Comparison of ENCODE assay signal across 14 cellular contexts in the genomic region with DNA sequence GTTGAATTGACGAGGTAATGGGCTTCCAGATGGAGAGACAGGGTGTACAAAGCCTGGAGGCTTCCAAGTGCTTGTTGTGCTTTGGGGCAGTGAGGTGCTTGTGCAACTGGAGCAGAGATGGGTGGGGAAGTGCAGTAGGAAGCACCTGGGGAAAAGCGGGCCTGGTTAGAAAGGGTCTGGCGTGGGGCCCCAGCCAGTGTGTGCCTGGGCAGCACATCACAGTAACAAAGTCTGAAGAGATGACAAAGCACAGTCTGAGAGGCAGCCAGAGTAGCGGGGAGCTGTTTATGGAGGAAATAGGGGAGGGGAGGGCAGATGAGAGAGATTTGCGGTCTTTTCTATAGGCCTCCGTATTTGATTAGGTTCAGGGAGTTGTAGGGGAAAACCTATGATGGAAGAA. TPM values are rescaled to one million over a fixed set of nuclear protein-coding genes. Genes with fewer than 3 reads are reported as not detected.
DNase-seq lines count a peak whose midpoint lies in the region; ATAC-seq, FAIRE-seq and TF ChIP-seq lines count a peak whose summit lies in the region.
"Had no signal": no experiment of that assay in that cellular context is flagged by ENCODE, and none has a peak within 500 bp of the region (broad histone marks: within the 10 kb centered on the region; RNA-seq: fewer than 3 reads in every experiment).

No MANE protein-coding gene starts in this region.

- no peak overlapping the region for H3K27ac ChIP-seq in heart right ventricle
- H3K27ac ChIP-seq: parathyroid adenoma had no signal

- peaks cover 19% of the 10 kb centered on the region for H3K36me3 Mint-ChIP-seq in osteocyte (ENCODE audit: unreplicated experiment)

- no peaks in the 10 kb centered on the region for H3K27me3 ChIP-seq in heart right ventricle
- H3K27me3 ChIP-seq: left lung had no signal

- H3K27ac Mint-ChIP-seq in osteocyte (ENCODE audit: unreplicated experiment): peak overlapping the region; percentile 21

- DNase-seq in activated CD4-positive, alpha-beta T cell treated with anti-CD3 and anti-CD28 coated beads, Interleukin-2, amount 50 U/mL, for 1 hour: peak; percentile 4
- no peak for DNase-seq in activated CD4-positive, alpha-beta T cell treated with anti-CD3 and anti-CD28 coated beads, Interleukin-2, amount 50 U/mL, for 4 hours
- DNase-seq in UCSD-AML1 (lab: John Stamatoyannopoulos, UW; ENCODE audit: unreplicated experiment) (peak; percentile 17), osteocyte (ENCODE audit: extremely low spot score, unreplicated experiment) (no peak), NK-92 (lab: John Stamatoyannopoulos, UW; ENCODE audit: unreplicated experiment) (no peak), heart right ventricle (no peak), urothelium cell line (ENCODE audit: low spot score) (no peak)
- peak; percentile 19 for DNase-seq in central memory CD4-positive, alpha-beta T cell
- DNase-seq: DMS79 treated with DMSO at 0.1 percent for 48 hours; left lung; NCI-H226; stimulated activated CD4-positive, alpha-beta T cell treated with anti-CD3 and anti-CD28 coated beads, Interleukin-2, amount 100 ng/mL, for 48 hours had no signal

- 52 to 55% methylated on average over 6 of the region's 6 CpGs for WGBS in heart right ventricle, 2 donors

- no peaks in the 10 kb centered on the region for H3K9me3 Mint-ChIP-seq in osteocyte (ENCODE audit: unreplicated experiment)

- no peak for FAIRE-seq in urothelium cell line (lab: Jason Lieb, UNC)
- FAIRE-seq: TTC549 had no signal

- TF ChIP-seq CTCF in osteocyte (IDR thresholded peaks at IDR 0.05) (no peak), heart right ventricle (IDR thresholded peaks at IDR 0.05) (no peak)

- H3K36me3 ChIP-seq in heart right ventricle: peaks cover 0 to 54% (median 8%) of the 10 kb centered on the region in 9 donors

- H3K4me3 Mint-ChIP-seq in osteocyte (ENCODE audit: unreplicated experiment): no peak overlapping the region

- H3K9me3 ChIP-seq in heart right ventricle: no peaks in the 10 kb centered on the region
- H3K9me3 ChIP-seq: left lung had no signal

- no peak for ATAC-seq in heart right ventricle
- ATAC-seq: left lung had no signal

- no peaks in the 10 kb centered on the region for H3K27me3 Mint-ChIP-seq in osteocyte (ENCODE audit: unreplicated experiment)

- peaks cover 7% of the 10 kb centered on the region for H3K4me1 Mint-ChIP-seq in osteocyte (ENCODE audit: unreplicated experiment)

- H3K4me1 ChIP-seq in heart right ventricle: peaks cover 3 to 63% (median 45%) of the 10 kb centered on the region in 9 donors

- no peak overlapping the region for H3K4me3 ChIP-seq in heart right ventricle
- H3K4me3 ChIP-seq: left lung had no signal

- intact Hi-C loops in heart right ventricle (cut with DNase I): loop anchor here in 6 of 10 donors (1.0 to 10.0 kb wide), 5 partner anchors 188 to 340 kb away; no protein-coding TSS in a partner anchor

RNA-seq across cellular contexts. Expression of gene MROH8, which starts 15.3 kb away (rescaled TPM):
- total RNA-seq in osteocyte (1.5 and 3.2 TPM in 2 replicates), heart right ventricle (1 to 10 TPM; 5.1 to 10.0 (median 6.5) TPM)
- 1 to 10 TPM; 1.8 to 5.9 TPM for polyA plus RNA-seq in heart right ventricle

RNA-seq across cellular contexts. Expression of gene RPN2, which starts 15.5 kb away (rescaled TPM):
- total RNA-seq in osteocyte (167 and 168 TPM in 2 replicates), heart right ventricle (100 to 1,000 TPM in 4 of 10 donors, 10 to 100 TPM in 6; 75.4 to 163 (median 95.2) TPM)
- 100 to 1,000 TPM in 1 of 2 donors, 10 to 100 TPM in 1; 30.9 to 166 TPM for polyA plus RNA-seq in heart right ventricle

Comparison
In these comparisons a context has a peak if more than half of its experiments do, and no peak if none do; other contexts are left out.
1. DNase-seq: peak in activated CD4-positive, alpha-beta T cell treated with anti-CD3 and anti-CD28 coated beads, Interleukin-2, amount 50 U/mL, for 1 hour (single experiment), UCSD-AML1 (single experiment) and central memory CD4-positive, alpha-beta T cell (single experiment); none in activated CD4-positive, alpha-beta T cell treated with anti-CD3 and anti-CD28 coated beads, Interleukin-2, amount 50 U/mL, for 4 hours (0 of 2), osteocyte (single experiment), NK-92 (single experiment), heart right ventricle (0 of 2) and urothelium cell line (single experiment).